ENCODE assay signal across 8 cellular contexts in genomic region chr12:50055831-50056628, GRCh38. TPM values are rescaled to one million over a fixed set of nuclear protein-coding genes. Genes with fewer than 3 reads are reported as not detected.
DNase-seq lines count a peak whose midpoint lies in the region; ATAC-seq and TF ChIP-seq lines count a peak whose summit lies in the region.

No MANE protein-coding gene starts in this region.

- H4K8ac ChIP-seq in neuronal stem cell (ENCODE audit: low read depth, low read length) = no peak overlapping the region

- H3K14ac ChIP-seq in neuronal stem cell (ENCODE audit: low read length) = no peak overlapping the region

- TF ChIP-seq POLR2A in transverse colon (IDR thresholded peaks at IDR 0.05) = no peak

- H3K9me3 ChIP-seq in neuronal stem cell (replicated peaks in 1 of 2; ENCODE audit: control insufficient read depth in 2 of 2, insufficient read depth in 1 of 2, low read depth in 1 of 2, low read length in 2 of 2) = no peaks in the 10 kb centered on the region
- H3K9me3 ChIP-seq in transverse colon = no peaks in the 10 kb centered on the region

- H2BK15ac ChIP-seq in neuronal stem cell (ENCODE audit: low read length) = no peak overlapping the region

- H4K91ac ChIP-seq in neuronal stem cell (ENCODE audit: low read depth, low read length, poor library complexity) = no peak overlapping the region

- H3K36me3 ChIP-seq in neuronal stem cell (replicated peaks in 1 of 2; ENCODE audit: control insufficient read depth in 2 of 2, insufficient read depth in 2 of 2, low read length in 2 of 2) (peaks cover 0 to 3% of the 10 kb centered on the region in 2 donors), transverse colon (no peaks in the 10 kb centered on the region)

- intact Hi-C loops in transverse colon (cut with DNase I; ENCODE audit: low total_unique reads) = loop anchor here (2.0 kb wide), 1 partner anchor 83 kb away; the partner anchor contains the start of gene AQP6

- in situ Hi-C loops in transverse colon (cut with MboI; ENCODE audit: low pct_ligation_motif_present in 1 of 4, low pct_unique_long_range_greater_than_20kb in 1 of 4, low sequenced_read_pairs in 3 of 4) = loop anchor here (5.0 to 25.0 kb wide), 4 partner anchors 81 to 194 kb away; partner anchors contain the start of gene AQP6 (in 2 of the 4)

- H3K79me1 ChIP-seq in neuronal stem cell (ENCODE audit: low read depth, low read length) = peaks cover 1% of the 10 kb centered on the region

- peak overlapping the region; percentile 96 for H2AFZ ChIP-seq in neuronal stem cell (ENCODE audit: low read length)

- peak overlapping the region; percentile 27 for H3K4me2 ChIP-seq in neuronal stem cell (ENCODE audit: insufficient read depth, low read length, poor library complexity, severe bottlenecking)

- peak; percentile 95 for TF ChIP-seq CTCF in C4-2B (conservative IDR thresholded peaks at IDR 0.05)
- TF ChIP-seq CTCF in fibroblast of the aortic adventitia (IDR thresholded peaks at IDR 0.05; ENCODE audit: insufficient read depth, low read length) = peak; percentile 99
- TF ChIP-seq CTCF in transverse colon (IDR thresholded peaks at IDR 0.05) = peak; percentile 85 to 98 (median 95)

- H3K4ac ChIP-seq in neuronal stem cell (ENCODE audit: low read length) = no peak overlapping the region

- WGBS in neuronal stem cell (ENCODE audit: extremely low coverage in 2 of 2, insufficient read length in 2 of 2, insufficient replicate concordance in 1 of 2), 2 donors = no CpG with 5 or more reads among the region's 17 CpGs
- WGBS in transverse colon (ENCODE audit: low coverage in 1 of 2), 2 donors = 17% methylated on average over 9 to 17 of the region's 17 CpGs

- no peak for ATAC-seq in GM21526 (IDR thresholded peaks at IDR 0.05; ENCODE audit: low FRiP score, unreplicated experiment)

- H3K4me3 ChIP-seq in fibroblast of the aortic adventitia (ENCODE audit: low read depth, low read length) (no peak overlapping the region), neuronal stem cell (ENCODE audit: low read length in 2 of 2) (peak overlapping the region in 1 of 2 donors; percentile 49), transverse colon (no peak overlapping the region)

- peaks cover 14 to 16% of the 10 kb centered on the region in 2 donors for H3K4me1 ChIP-seq in neuronal stem cell (ENCODE audit: control insufficient read depth in 2 of 2, insufficient read depth in 1 of 2, low read depth in 1 of 2, low read length in 2 of 2)
- H3K4me1 ChIP-seq in transverse colon = peaks cover 0 to 26% (median 21%) of the 10 kb centered on the region in 4 donors

- H2BK120ac ChIP-seq in neuronal stem cell (ENCODE audit: low read depth, low read length) = no peak overlapping the region

- TF ChIP-seq EP300 in transverse colon (IDR thresholded peaks at IDR 0.05; ENCODE audit: low read depth) = no peak

- no peak overlapping the region for H2AK5ac ChIP-seq in neuronal stem cell (ENCODE audit: low read depth, low read length)

- H3K27me3 ChIP-seq in neuronal stem cell (ENCODE audit: control insufficient read depth in 3 of 3, insufficient read depth in 3 of 3, low read depth in 1 of 3, low read length in 3 of 3) (peaks cover 0 to 45% (median 22%) of the 10 kb centered on the region in 3 experiments), transverse colon (peaks cover 29% of the 10 kb centered on the region)

- peak; percentile 46 for DNase-seq in HCEC 1CT
- DNase-seq in NOMO-1 treated with dmso at 0.1 percent for 144 hours (lab: John Stamatoyannopoulos, UW; ENCODE audit: unreplicated experiment) = peak; percentile 14
- peak; percentile 76 for DNase-seq in activated T-cell treated with anti-CD3 and anti-CD28 coated beads, Interleukin-2, amount 50 U/mL, for 48 hours
- peak; percentile 46 for DNase-seq in fibroblast of the aortic adventitia (ENCODE audit: low read depth)
- DNase-seq in neuronal stem cell (ENCODE audit: low spot score) = no peak
- peak; percentile 44 for DNase-seq in transverse colon

- no peak overlapping the region for H3K9ac ChIP-seq in neuronal stem cell (ENCODE audit: low read depth, low read length, poor library complexity)

- peak overlapping the region; percentile 7; the same call in 1 of the 2 replicates for H3K27ac ChIP-seq in C4-2B
- H3K27ac ChIP-seq in neuronal stem cell (replicated peaks; ENCODE audit: low read length) = no peak overlapping the region
- no peak overlapping the region for H3K27ac ChIP-seq in transverse colon

- H3K23ac ChIP-seq in neuronal stem cell (ENCODE audit: low read depth, low read length, poor library complexity) = no peak overlapping the region

- no peak overlapping the region for H2BK5ac ChIP-seq in neuronal stem cell (ENCODE audit: low read length)

- no peak overlapping the region for H3K18ac ChIP-seq in neuronal stem cell (ENCODE audit: low read length)

- no peak overlapping the region for H2BK12ac ChIP-seq in neuronal stem cell (ENCODE audit: low read length)

RNA-seq across cellular contexts. Expression of gene ASIC1, which starts 1.4 kb away (rescaled TPM):
- 4.9 and 5.2 TPM in 2 replicates for total RNA-seq in fibroblast of the aortic adventitia (ENCODE audit: low replicate concordance)
- polyA plus RNA-seq in neuronal stem cell (2013, experiment 1 of 2) = 15.9 TPM
- 15.8 TPM for polyA plus RNA-seq in neuronal stem cell (2013, experiment 2 of 2)
- total RNA-seq in transverse colon = 1 to 10 TPM in 1 of 4 donors, under 1 TPM in 3; 0.75 to 3.0 (median 0.81) TPM

RNA-seq across cellular contexts. Expression of gene SMARCD1, which starts 29.1 kb away (rescaled TPM):
- 33.4 and 49.0 TPM in 2 replicates for total RNA-seq in fibroblast of the aortic adventitia (ENCODE audit: low replicate concordance)
- polyA plus RNA-seq in neuronal stem cell (2013, experiment 1 of 2) = 125 TPM
- 122 TPM for polyA plus RNA-seq in neuronal stem cell (2013, experiment 2 of 2)
- total RNA-seq in transverse colon = 10 to 100 TPM; 23.7 to 52.4 (median 40.4) TPM

RNA-seq across cellular contexts. Expression of gene RACGAP1, which starts 30.7 kb away (rescaled TPM):
- total RNA-seq in fibroblast of the aortic adventitia (ENCODE audit: low replicate concordance) = 18.6 and 88.1 TPM in 2 replicates
- polyA plus RNA-seq in neuronal stem cell (2013, experiment 1 of 2) = 60.2 TPM
- 61.2 TPM for polyA plus RNA-seq in neuronal stem cell (2013, experiment 2 of 2)
- 10 to 100 TPM in 2 of 4 donors, 1 to 10 TPM in 2; 5.0 to 13.4 (median 9.3) TPM for total RNA-seq in transverse colon

RNA-seq across cellular contexts. Expression of gene GPD1, which starts 47.8 kb away (rescaled TPM):
- total RNA-seq in fibroblast of the aortic adventitia (ENCODE audit: low replicate concordance) = 0.36 TPM in 1 of 2 replicates, not detected in the other
- 0.03 TPM for polyA plus RNA-seq in neuronal stem cell (2013, experiment 1 of 2)
- polyA plus RNA-seq in neuronal stem cell (2013, experiment 2 of 2) = 0.03 TPM
- total RNA-seq in transverse colon = 10 to 100 TPM in 2 of 4 donors, 1 to 10 TPM in 1, not detected in 1; 9.2 to 22.1 (median 11.3) TPM

RNA-seq across cellular contexts. Expression of gene COX14, which starts 56.0 kb away (rescaled TPM):
- total RNA-seq in fibroblast of the aortic adventitia (ENCODE audit: low replicate concordance) (12.5 and 36.4 TPM in 2 replicates), transverse colon (100 to 1,000 TPM in 1 of 4 donors, 10 to 100 TPM in 3; 22.1 to 107 (median 62.0) TPM)
- 49.2 TPM for polyA plus RNA-seq in neuronal stem cell (2013, experiment 1 of 2)
- 48.1 TPM for polyA plus RNA-seq in neuronal stem cell (2013, experiment 2 of 2)
